24 cellular contexts compared by ENCODE assay signal in the genomic region with DNA sequence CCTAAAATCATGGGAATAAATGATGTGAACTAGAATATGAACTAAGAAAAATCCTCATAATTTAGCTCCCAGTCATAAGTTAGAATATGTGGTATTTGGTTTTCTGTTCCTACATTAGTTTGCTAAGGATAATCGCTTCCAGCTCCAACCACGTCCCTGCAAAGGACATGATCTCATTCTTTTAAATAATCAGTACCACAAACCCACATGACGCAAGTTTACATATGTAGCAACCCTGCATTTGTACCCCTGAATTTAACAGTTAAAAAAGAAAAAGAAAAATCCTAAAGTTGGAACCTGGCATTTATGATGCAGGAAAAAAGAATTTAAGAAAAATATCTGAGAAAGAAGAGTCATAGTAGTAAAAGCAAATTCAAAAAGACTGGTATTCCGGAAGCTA. TPM values are rescaled to one million over a fixed set of nuclear protein-coding genes. Genes with fewer than 3 reads are reported as not detected.
DNase-seq lines count a peak whose midpoint lies in the region; ATAC-seq, FAIRE-seq and TF ChIP-seq lines count a peak whose summit lies in the region.
"Had no signal": no experiment of that assay in that cellular context is flagged by ENCODE, and none has a peak within 500 bp of the region (broad histone marks: within the 10 kb centered on the region; RNA-seq: fewer than 3 reads in every experiment).

No MANE protein-coding gene starts in this region.

- no peak for TF ChIP-seq CTCF in AG10803 (conservative IDR thresholded peaks at IDR 0.05; ENCODE audit: low read length)
- no peak for TF ChIP-seq CTCF in choroid plexus epithelial cell (conservative IDR thresholded peaks at IDR 0.05; ENCODE audit: low read depth, low read length)

- no peak overlapping the region for H3K4me3 ChIP-seq in AG10803 (ENCODE audit: low read length)
- peak overlapping the region; percentile 14 for H3K4me3 ChIP-seq in choroid plexus epithelial cell (ENCODE audit: low read depth, low read length)
- H3K4me3 ChIP-seq: body of pancreas, coronary artery, gastroesophageal sphincter, psoas muscle, spleen, suprapubic skin, vagina had no signal

- peak; percentile 72 for DNase-seq in AG10803 (ENCODE audit: low read depth)
- DNase-seq in MV-4-11 (lab: John Stamatoyannopoulos, UW), result peak; percentile 18
- peak; percentile 68 for DNase-seq in choroid plexus epithelial cell (ENCODE audit: low read depth)
- DNase-seq in myocyte (ENCODE audit: low read depth), result peak; percentile 3
- DNase-seq in H54 (ENCODE audit: insufficient read length, low spot score), result no peak
- no peak for DNase-seq in NCI-H2107 treated with DMSO at 0.1 percent for 48 hours (lab: John Stamatoyannopoulos, UW; ENCODE audit: unreplicated experiment)
- DNase-seq in NCI-H187 (lab: John Stamatoyannopoulos, UW), result no peak
- DNase-seq: activated naive CD4-positive, alpha-beta T cell treated with anti-CD3 and anti-CD28 coated beads for 36 hours; activated T-cell treated with anti-CD3 and anti-CD28 coated beads for 4 hours; body of pancreas; DMS79; NCI-H2029; NCI-H524 treated with DMSO at 0.1 percent for 48 hours; psoas muscle; Right ventricle myocardium superior; spleen; T-cell had no signal

- TF ChIP-seq POLR2A in H54 (IDR thresholded peaks at IDR 0.05; ENCODE audit: low read depth, low read length), result no peak

- FAIRE-seq in H54 (lab: Jason Lieb, UNC), result no peak
- FAIRE-seq: endometrium had no signal

- no peak for ATAC-seq in HG02642 (IDR thresholded peaks at IDR 0.05; ENCODE audit: poor library complexity, unreplicated experiment)
- ATAC-seq: body of pancreas, gastroesophageal sphincter, left lobe of liver, psoas muscle, T-cell had no signal

RNA-seq across cellular contexts. Expression of gene UBA6, which starts 13.3 kb away (rescaled TPM):
- total RNA-seq in myocyte, result 80.1 and 140 TPM in 2 replicates
- polyA plus RNA-seq in myocyte (2012), result 15.9 TPM

Comparison
In these comparisons a context has a peak if more than half of its experiments do, and no peak if none do; other contexts are left out.
1. DNase-seq: peak in AG10803 (single experiment), MV-4-11 (single experiment), choroid plexus epithelial cell (single experiment) and myocyte (single experiment); none in H54 (single experiment), NCI-H2107 treated with DMSO at 0.1 percent for 48 hours (single experiment) and NCI-H187 (0 of 2).